14 cellular contexts compared by ENCODE assay signal in genomic region chr12:105351523-105351922, GRCh38. TPM values are rescaled to one million over a fixed set of nuclear protein-coding genes. Genes with fewer than 3 reads are reported as not detected.
A peak's percentile ranks its signal among the peaks of the same experiment; 100 is the strongest.
DNase-seq lines count a peak whose midpoint lies in the region; ATAC-seq, FAIRE-seq and TF ChIP-seq lines count a peak whose summit lies in the region.
"Had no signal": no experiment of that assay in that cellular context is flagged by ENCODE, and none has a peak within 500 bp of the region (broad histone marks: within the 10 kb centered on the region; RNA-seq: fewer than 3 reads in every experiment).

No MANE protein-coding gene starts in this region.

- POLR2A ChIA-PET in CD8-positive, alpha-beta memory T cell (lab: Charles Lee): no interaction called here
- POLR2A ChIA-PET in Panc1 (lab: Charles Lee): no interaction called here

- no peaks in the 10 kb centered on the region for H3K27me3 ChIP-seq in CD8-positive, alpha-beta memory T cell (ENCODE audit: insufficient read depth, low read length, poor library complexity, severe bottlenecking)
- no peaks in the 10 kb centered on the region for H3K27me3 ChIP-seq in Panc1 (ENCODE audit: control insufficient read depth, insufficient read depth, low read length)
- no peaks in the 10 kb centered on the region for H3K27me3 ChIP-seq in small intestine (ENCODE audit: control insufficient read depth in 2 of 2, insufficient read depth in 2 of 2, low read length in 2 of 2)

- TSS peak; percentile 43 for BruUV-seq in Panc1 (replicated peaks; lab: Mats Ljungman, UMichigan)

- H3K4me3 ChIP-seq in CD8-positive, alpha-beta memory T cell (ENCODE audit: low read length): no peak overlapping the region
- H3K4me3 ChIP-seq in Panc1 (ENCODE audit: low read depth in 2 of 2, low read length in 2 of 2) (no peak overlapping the region), small intestine (ENCODE audit: low read depth in 1 of 2, low read length in 2 of 2) (no peak overlapping the region)
- H3K4me3 ChIP-seq: GM23338 had no signal

- peak overlapping the region in 5 of 8 donors; percentile 0 to 73 (median 3) for H3K27ac Mint-ChIP-seq in CD8-positive, alpha-beta memory T cell
- H3K27ac Mint-ChIP-seq: activated CD4-positive, alpha-beta memory T cell treated with anti-CD3 and anti-CD28 coated beads for 36 hours; GM23338 had no signal

- no peaks in the 10 kb centered on the region for H3K9me3 ChIP-seq in CD8-positive, alpha-beta memory T cell (ENCODE audit: low read length)
- H3K9me3 ChIP-seq in Panc1 (ENCODE audit: control insufficient read depth, insufficient read depth, low read depth, low read length): no peaks in the 10 kb centered on the region
- H3K9me3 ChIP-seq in small intestine (ENCODE audit: control insufficient read depth, low read depth): no peaks in the 10 kb centered on the region

- H3K4me1 Mint-ChIP-seq in CD8-positive, alpha-beta memory T cell: peaks cover 52 to 73% (median 73%) of the 10 kb centered on the region in 3 donors

- no peak for FAIRE-seq in small intestine (lab: Jason Lieb, UNC)

- H3K27ac ChIP-seq in CD8-positive, alpha-beta memory T cell (ENCODE audit: low read depth, low read length): no peak overlapping the region
- H3K27ac ChIP-seq in Panc1 (ENCODE audit: low read length) (no peak overlapping the region), small intestine (ENCODE audit: low read depth in 1 of 2, low read length in 1 of 2) (no peak overlapping the region)

- ATAC-seq in GM19372 (IDR thresholded peaks at IDR 0.05; ENCODE audit: low read depth, unreplicated experiment): peak; percentile 60
- peak; percentile 38 for ATAC-seq in HG02840 (IDR thresholded peaks at IDR 0.05; ENCODE audit: low FRiP score, unreplicated experiment)
- ATAC-seq in Panc1: no peak
- ATAC-seq: GM23338 had no signal

- H3K4me3 Mint-ChIP-seq in CD8-positive, alpha-beta memory T cell: no peak overlapping the region
- H3K4me3 Mint-ChIP-seq: activated CD4-positive, alpha-beta memory T cell treated with anti-CD3 and anti-CD28 coated beads for 36 hours; GM23338 had no signal

- H3K36me3 ChIP-seq in CD8-positive, alpha-beta memory T cell (ENCODE audit: insufficient read depth, low read length): no peaks in the 10 kb centered on the region
- no peaks in the 10 kb centered on the region for H3K36me3 ChIP-seq in Panc1 (ENCODE audit: control insufficient read depth, insufficient read depth, low read length)
- no peaks in the 10 kb centered on the region for H3K36me3 ChIP-seq in small intestine (ENCODE audit: control insufficient read depth in 2 of 2, insufficient read depth in 2 of 2, low read length in 2 of 2)

- peaks cover 10 to 32% (median 13%) of the 10 kb centered on the region in 3 donors for H3K36me3 Mint-ChIP-seq in CD8-positive, alpha-beta memory T cell

- no peaks in the 10 kb centered on the region for H3K9me3 Mint-ChIP-seq in CD8-positive, alpha-beta memory T cell
- H3K9me3 Mint-ChIP-seq: activated CD4-positive, alpha-beta memory T cell treated with anti-CD3 and anti-CD28 coated beads for 36 hours; GM23338 had no signal

- WGBS in small intestine, 3 donors: 53 to 81% (median 79%) methylated on average over 1 of the region's 1 CpG

- DNase-seq in CD8-positive, alpha-beta memory T cell: no peak
- no peak for DNase-seq in Panc1 (ENCODE audit: low read depth, low spot score)
- no peak for DNase-seq in activated naive CD4-positive, alpha-beta T cell treated with Interleukin-2 at 50 U/mL for 16 hours
- DNase-seq in stimulated activated CD4-positive, alpha-beta T cell treated with anti-CD3 and anti-CD28 coated beads, Interleukin-2, amount 100 ng/mL, for 48 hours: no peak
- no peak for DNase-seq in activated T-cell treated with anti-CD3 and anti-CD28 coated beads, Interleukin-2, amount 50 U/mL, for 48 hours
- no peak for DNase-seq in small intestine
- DNase-seq: activated CD4-positive, alpha-beta memory T cell treated with anti-CD3 and anti-CD28 coated beads for 36 hours; effector CD8-positive, alpha-beta T cell; GF-D8; Right ventricle myocardium superior; trophoblast cell had no signal

- H3K27me3 Mint-ChIP-seq in CD8-positive, alpha-beta memory T cell: no peaks in the 10 kb centered on the region
- H3K27me3 Mint-ChIP-seq: activated CD4-positive, alpha-beta memory T cell treated with anti-CD3 and anti-CD28 coated beads for 36 hours had no signal

- intact Hi-C loops in Panc1 (cut with micrococcal nuclease; ENCODE audit: unreplicated experiment): loop anchor here (10.0 kb wide), 1 partner anchor 217 kb away; no protein-coding TSS in a partner anchor

- CTCF ChIA-PET in CD8-positive, alpha-beta memory T cell (lab: Charles Lee): no interaction called here
- CTCF ChIA-PET in Panc1 (lab: Charles Lee): no interaction called here

- in situ Hi-C loops in Panc1 (cut with HindIII; ENCODE audit: low pct_unique_long_range_greater_than_20kb, low sequenced_read_pairs): no loop called here

- no peaks in the 10 kb centered on the region for H3K4me1 ChIP-seq in CD8-positive, alpha-beta memory T cell (ENCODE audit: insufficient read depth, low read length)
- peaks cover 12% of the 10 kb centered on the region for H3K4me1 ChIP-seq in Panc1 (ENCODE audit: control insufficient read depth, insufficient read depth, low read length)
- peaks cover 0 to 2% of the 10 kb centered on the region in 2 donors for H3K4me1 ChIP-seq in small intestine (ENCODE audit: control insufficient read depth in 2 of 2, insufficient read depth in 1 of 2, low read depth in 1 of 2, low read length in 1 of 2)

- TF ChIP-seq CTCF in Panc1 (IDR thresholded peaks at IDR 0.05): no peak

RNA-seq across cellular contexts. Expression of gene C12orf75, which starts 21.0 kb away (rescaled TPM):
- total RNA-seq in CD8-positive, alpha-beta memory T cell: 10 to 100 TPM; 52.9 to 62.8 TPM
- polyA plus RNA-seq in CD8-positive, alpha-beta memory T cell: 181 TPM
- 132 TPM for total RNA-seq in Panc1 (2021; ENCODE audit: unreplicated experiment)
- polyA plus RNA-seq in Panc1 (2012; ENCODE audit: insufficient read length): 87.3 TPM
- 10 to 100 TPM; 14.2 to 44.7 (median 29.5) TPM for polyA plus RNA-seq in small intestine
